ENCODE assay signal across 15 cellular contexts in the genomic region with DNA sequence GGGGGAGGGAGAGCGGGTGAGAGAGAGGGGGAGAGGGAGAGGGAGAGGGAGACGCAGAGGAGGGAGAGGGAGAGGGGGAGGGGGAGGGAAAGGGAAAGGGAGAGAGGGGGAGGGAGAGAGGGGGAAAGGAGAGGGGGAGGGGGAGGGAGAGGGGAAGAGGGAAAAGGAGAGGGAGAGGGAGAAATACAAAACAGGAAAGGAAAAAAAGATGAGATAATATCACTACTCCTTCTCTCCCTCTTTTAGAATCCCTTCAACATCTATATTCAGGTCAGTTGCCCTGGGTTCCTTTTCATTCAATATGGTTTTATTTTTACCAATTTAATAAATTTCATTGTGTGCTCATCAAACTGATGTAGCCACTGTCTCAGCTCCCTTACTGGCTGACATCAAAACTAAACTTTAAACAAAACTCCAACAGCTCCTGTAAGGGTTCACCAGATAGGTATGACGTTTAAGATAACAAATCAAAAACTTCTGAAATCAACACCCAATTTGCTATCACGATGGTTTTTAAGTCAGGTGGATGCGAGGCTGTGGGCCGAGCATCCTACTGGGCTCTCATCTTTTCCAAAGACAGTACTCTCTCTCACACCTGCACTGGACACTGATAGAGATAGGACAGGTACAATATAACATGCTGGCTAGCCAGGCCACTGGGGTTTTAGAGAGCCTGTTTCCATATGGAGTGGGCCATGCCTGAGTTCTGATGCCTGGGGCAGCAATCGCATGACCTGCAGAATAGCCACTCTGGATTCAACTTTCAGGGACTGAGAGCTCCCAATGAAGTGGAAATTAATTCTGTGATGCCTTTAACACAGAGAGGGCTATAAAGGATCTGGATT.
DNase-seq lines count a peak whose midpoint lies in the region; ATAC-seq and TF ChIP-seq lines count a peak whose summit lies in the region.
"Had no signal": no experiment of that assay in that cellular context is flagged by ENCODE, and none has a peak within 500 bp of the region (broad histone marks: within the 10 kb centered on the region; RNA-seq: fewer than 3 reads in every experiment).

No MANE protein-coding gene starts in this region.

- H2AFZ ChIP-seq in MM.1S (ENCODE audit: low read length) = no peak overlapping the region

- H3K4me3 Mint-ChIP-seq in CD4-positive, CD25-positive, alpha-beta regulatory T cell = peak overlapping the region; percentile 18 to 35 (median 30)
- peak overlapping the region; percentile 42 for H3K4me3 Mint-ChIP-seq in CD4-positive, alpha-beta T cell
- no peak overlapping the region for H3K4me3 Mint-ChIP-seq in activated CD8-positive, alpha-beta T cell treated with anti-CD3 and anti-CD28 coated beads, Interleukin-2, amount 10 ng/mL, durations not matched to agents 7 days and 5 days

- POLR2A ChIA-PET in CD4-positive, alpha-beta T cell (lab: Charles Lee) = interaction anchor here (0.7 to 1.8 kb wide), 4 partner anchors 10 to 30 kb away, joined by 3 to 5 read pairs (median 3); no protein-coding TSS in a partner anchor
- POLR2A ChIA-PET in activated CD8-positive, alpha-beta T cell treated with anti-CD3 and anti-CD28 coated beads, Interleukin-2, amount 10 ng/mL, durations not matched to agents 7 days and 5 days (lab: Charles Lee) = interaction anchor here (1.3 kb wide), 1 partner anchor 11 kb away, joined by 5 read pairs; no protein-coding TSS in a partner anchor

- no peaks in the 10 kb centered on the region for H3K27me3 Mint-ChIP-seq in CD4-positive, CD25-positive, alpha-beta regulatory T cell
- H3K27me3 Mint-ChIP-seq in CD4-positive, alpha-beta T cell = no peaks in the 10 kb centered on the region
- no peaks in the 10 kb centered on the region for H3K27me3 Mint-ChIP-seq in activated CD8-positive, alpha-beta T cell treated with anti-CD3 and anti-CD28 coated beads, Interleukin-2, amount 10 ng/mL, durations not matched to agents 7 days and 5 days (ENCODE audit: low read depth)

- no peak for TF ChIP-seq CTCF in CD4-positive, alpha-beta T cell (IDR thresholded peaks at IDR 0.05)
- no peak for TF ChIP-seq CTCF in MM.1S (IDR thresholded peaks at IDR 0.05; ENCODE audit: low read length)

- no peak overlapping the region for H3K9ac ChIP-seq in MM.1S (ENCODE audit: low read length)

- peaks cover 27% of the 10 kb centered on the region for H3K36me3 ChIP-seq in CD4-positive, CD25-positive, alpha-beta regulatory T cell (ENCODE audit: control insufficient read depth, insufficient read depth, low read length)
- H3K36me3 ChIP-seq in MM.1S (replicated peaks; ENCODE audit: insufficient read depth, low read length) = no peaks in the 10 kb centered on the region
- H3K36me3 ChIP-seq: transverse colon had no signal

- H3K9me3 Mint-ChIP-seq in CD4-positive, CD25-positive, alpha-beta regulatory T cell = peaks cover 0 to 5% (median 0%) of the 10 kb centered on the region in 7 donors
- H3K9me3 Mint-ChIP-seq in CD4-positive, alpha-beta T cell = no peaks in the 10 kb centered on the region
- H3K9me3 Mint-ChIP-seq in activated CD8-positive, alpha-beta T cell treated with anti-CD3 and anti-CD28 coated beads, Interleukin-2, amount 10 ng/mL, durations not matched to agents 7 days and 5 days (ENCODE audit: insufficient read depth) = no peaks in the 10 kb centered on the region

- H3K36me3 Mint-ChIP-seq in CD4-positive, CD25-positive, alpha-beta regulatory T cell = peaks cover 27% of the 10 kb centered on the region
- H3K36me3 Mint-ChIP-seq in CD4-positive, alpha-beta T cell (ENCODE audit: low read depth) = peaks cover 78% of the 10 kb centered on the region
- peaks cover 38% of the 10 kb centered on the region for H3K36me3 Mint-ChIP-seq in activated CD8-positive, alpha-beta T cell treated with anti-CD3 and anti-CD28 coated beads, Interleukin-2, amount 10 ng/mL, durations not matched to agents 7 days and 5 days (ENCODE audit: low read depth)

- ATAC-seq in CD4-positive, CD25-positive, alpha-beta regulatory T cell (ENCODE audit: low read depth in 2 of 2) = no peak
- ATAC-seq in CD4-positive, alpha-beta T cell (ENCODE audit: poor library complexity) = peak; percentile 66
- no peak for ATAC-seq in activated CD8-positive, alpha-beta T cell treated with anti-CD3 and anti-CD28 coated beads, Interleukin-2, amount 10 ng/mL, durations not matched to agents 7 days and 5 days

- peaks cover 81% of the 10 kb centered on the region for H3K4me1 ChIP-seq in CD4-positive, CD25-positive, alpha-beta regulatory T cell (ENCODE audit: control insufficient read depth, insufficient read depth, low read length, poor library complexity, severe bottlenecking)
- peaks cover 18% of the 10 kb centered on the region for H3K4me1 ChIP-seq in MM.1S (ENCODE audit: low read length)

- peak overlapping the region; percentile 50 for H3K27ac ChIP-seq in CD4-positive, CD25-positive, alpha-beta regulatory T cell (ENCODE audit: insufficient read depth, low read length, poor library complexity, severe bottlenecking)
- no peak overlapping the region for H3K27ac ChIP-seq in CD4-positive, alpha-beta T cell (ENCODE audit: low read depth, low read length)
- no peak overlapping the region for H3K27ac ChIP-seq in MM.1S (ENCODE audit: low read length)

- H3K79me2 ChIP-seq in MM.1S (ENCODE audit: low read length) = no peaks in the 10 kb centered on the region

- no peak for DNase-seq in CD4-positive, CD25-positive, alpha-beta regulatory T cell
- no peak for DNase-seq in CD4-positive, alpha-beta T cell
- DNase-seq in activated CD8-positive, alpha-beta T cell treated with anti-CD3 and anti-CD28 coated beads, Interleukin-2, amount 10 ng/mL, durations not matched to agents 7 days and 5 days = no peak
- DNase-seq in left kidney (ENCODE audit: low read depth, low spot score) = peak; percentile 33
- no peak for DNase-seq in Ammon's horn (ENCODE audit: low spot score)
- DNase-seq in inferior parietal cortex (ENCODE audit: extremely low spot score) = no peak
- DNase-seq in MM.1S = no peak
- DNase-seq: activated effector memory CD4-positive, alpha-beta T cell treated with anti-CD3 and anti-CD28 coated beads, Interleukin-2, amount 50 U/mL, for 16 hours; AML-193; left ventricle myocardium superior; NCI-H1417; NCI-H774; right cardiac atrium; SHP77; transverse colon had no signal

- H4K20me1 ChIP-seq in MM.1S (ENCODE audit: insufficient read depth, low read length) = no peaks in the 10 kb centered on the region

- peaks cover 52 to 91% (median 75%) of the 10 kb centered on the region in 4 donors for H3K4me1 Mint-ChIP-seq in CD4-positive, CD25-positive, alpha-beta regulatory T cell
- H3K4me1 Mint-ChIP-seq in CD4-positive, alpha-beta T cell (ENCODE audit: low read depth) = peaks cover 89% of the 10 kb centered on the region
- peaks cover 77% of the 10 kb centered on the region for H3K4me1 Mint-ChIP-seq in activated CD8-positive, alpha-beta T cell treated with anti-CD3 and anti-CD28 coated beads, Interleukin-2, amount 10 ng/mL, durations not matched to agents 7 days and 5 days (ENCODE audit: low read depth)

- H3F3A ChIP-seq in MM.1S (ENCODE audit: insufficient read depth, low read length) = no peaks in the 10 kb centered on the region

- H3K4me2 ChIP-seq in MM.1S (ENCODE audit: low read depth, low read length) = no peak overlapping the region

- CTCF ChIA-PET in CD4-positive, alpha-beta T cell (lab: Charles Lee) = interaction anchor here (1.2 to 1.4 kb wide), 3 partner anchors 10 to 96 kb away, joined by 3 to 4 read pairs (median 4); no protein-coding TSS in a partner anchor
- CTCF ChIA-PET in activated CD8-positive, alpha-beta T cell treated with anti-CD3 and anti-CD28 coated beads, Interleukin-2, amount 10 ng/mL, durations not matched to agents 7 days and 5 days (lab: Charles Lee) = interaction anchor here (0.6 to 2.7 kb wide), 6 partner anchors 10 to 219 kb away, joined by 3 to 11 read pairs (median 5); no protein-coding TSS in a partner anchor

- H3K27me3 ChIP-seq in CD4-positive, CD25-positive, alpha-beta regulatory T cell (ENCODE audit: control insufficient read depth, insufficient read depth, low read length) = no peaks in the 10 kb centered on the region
- H3K27me3 ChIP-seq in CD4-positive, alpha-beta T cell (ENCODE audit: control insufficient read depth, insufficient read depth, low read length) = no peaks in the 10 kb centered on the region
- H3K27me3 ChIP-seq in MM.1S (replicated peaks; ENCODE audit: insufficient read depth, low read length) = no peaks in the 10 kb centered on the region
- H3K27me3 ChIP-seq: transverse colon had no signal

- no peaks in the 10 kb centered on the region for H3K9me2 ChIP-seq in MM.1S (replicated peaks; ENCODE audit: insufficient read depth, low read length)

- peak overlapping the region; percentile 57 to 93 (median 90) for H3K27ac Mint-ChIP-seq in CD4-positive, CD25-positive, alpha-beta regulatory T cell
- H3K27ac Mint-ChIP-seq in CD4-positive, alpha-beta T cell = peak overlapping the region; percentile 84
- H3K27ac Mint-ChIP-seq in activated CD8-positive, alpha-beta T cell treated with anti-CD3 and anti-CD28 coated beads, Interleukin-2, amount 10 ng/mL, durations not matched to agents 7 days and 5 days = peak overlapping the region; percentile 2

- intact Hi-C loops in CD4-positive, alpha-beta T cell (cut with DNase I, micrococcal nuclease) = loop anchor here in 1 of 2 experiments (10.0 kb wide), 1 partner anchor 49 kb away; no protein-coding TSS in a partner anchor

- no peak overlapping the region for H3K4me3 ChIP-seq in CD4-positive, CD25-positive, alpha-beta regulatory T cell (ENCODE audit: low read depth, low read length)
- H3K4me3 ChIP-seq in MM.1S (ENCODE audit: low read length) = no peak overlapping the region
- H3K4me3 ChIP-seq: transverse colon had no signal

- H3K9me3 ChIP-seq in CD4-positive, CD25-positive, alpha-beta regulatory T cell (ENCODE audit: control insufficient read depth in 2 of 2, low read length in 2 of 2) = no peaks in the 10 kb centered on the region
- peaks cover 5% of the 10 kb centered on the region for H3K9me3 ChIP-seq in CD4-positive, alpha-beta T cell (ENCODE audit: control insufficient read depth, low read length)
- no peaks in the 10 kb centered on the region for H3K9me3 ChIP-seq in MM.1S (replicated peaks; ENCODE audit: insufficient read depth, low read length)
- H3K9me3 ChIP-seq: transverse colon had no signal

Comparison
In these comparisons a context has a peak if more than half of its experiments do, and no peak if none do; other contexts are left out.
1. H3K27ac Mint-ChIP-seq: peak in every context shown above with its lines; median percentile 90 in CD4-positive, CD25-positive, alpha-beta regulatory T cell; 84 in CD4-positive, alpha-beta T cell; 2 in activated CD8-positive, alpha-beta T cell treated with anti-CD3 and anti-CD28 coated beads, Interleukin-2, amount 10 ng/mL, durations not matched to agents 7 days and 5 days.